27 cellular contexts compared by ENCODE assay signal in genomic region chr7:55969391-55969790, GRCh38. TPM values are rescaled to one million over a fixed set of nuclear protein-coding genes. Genes with fewer than 3 reads are reported as not detected.
DNase-seq lines count a peak whose midpoint lies in the region; ATAC-seq and TF ChIP-seq lines count a peak whose summit lies in the region.
"Had no signal": no experiment of that assay in that cellular context is flagged by ENCODE, and none has a peak within 500 bp of the region (broad histone marks: within the 10 kb centered on the region; RNA-seq: fewer than 3 reads in every experiment).

No MANE protein-coding gene starts in this region.

- H3K4me3 Mint-ChIP-seq in CD4-positive, CD25-positive, alpha-beta regulatory T cell, result peak overlapping the region in 2 of 4 donors; percentile 52 to 75
- peak overlapping the region in 3 of 8 donors; percentile 3 to 11 (median 3) for H3K4me3 Mint-ChIP-seq in CD4-positive, alpha-beta memory T cell
- no peak overlapping the region for H3K4me3 Mint-ChIP-seq in glutamatergic neuron (ENCODE audit: unreplicated experiment)
- H3K4me3 Mint-ChIP-seq: stimulated activated naive B cell treated with anti-CD40 and anti-IgM and Interleukin-4, amounts not matched to agents 10 μg/mL and 1 μg/mL and 100 μg/mL, for 72 hours had no signal

- CTCF ChIA-PET in CD4-positive, alpha-beta memory T cell (lab: Charles Lee; ENCODE audit: partially characterized antibody), result no interaction called here
- CTCF ChIA-PET in RWPE1 (lab: Yijun Ruan, JAX), result interaction anchor here (0.9 kb wide), 1 partner anchor 188 kb away, joined by 3 read pairs; no protein-coding TSS in a partner anchor

- H3K4me1 Mint-ChIP-seq in CD4-positive, CD25-positive, alpha-beta regulatory T cell, result peaks cover 6 to 55% (median 35%) of the 10 kb centered on the region in 4 donors
- H3K4me1 Mint-ChIP-seq in CD4-positive, alpha-beta memory T cell, result peaks cover 31 to 56% (median 40%) of the 10 kb centered on the region in 4 donors
- peaks cover 10% of the 10 kb centered on the region for H3K4me1 Mint-ChIP-seq in glutamatergic neuron (ENCODE audit: low read depth, unreplicated experiment)

- no peak for TF ChIP-seq POLR2A in Peyer's patch (IDR thresholded peaks at IDR 0.05)

- H3K4me1 ChIP-seq in CD4-positive, CD25-positive, alpha-beta regulatory T cell (ENCODE audit: control insufficient read depth, insufficient read depth, low read length, poor library complexity, severe bottlenecking), result peaks cover 6% of the 10 kb centered on the region
- peaks cover 11% of the 10 kb centered on the region for H3K4me1 ChIP-seq in CD4-positive, alpha-beta memory T cell (ENCODE audit: insufficient read depth, low read length)
- H3K4me1 ChIP-seq in Peyer's patch, result peaks cover 0 to 8% (median 0%) of the 10 kb centered on the region in 4 donors
- H3K4me1 ChIP-seq: SJCRH30 had no signal

- peaks cover 18% of the 10 kb centered on the region for H3K36me3 Mint-ChIP-seq in CD4-positive, CD25-positive, alpha-beta regulatory T cell
- H3K36me3 Mint-ChIP-seq in CD4-positive, alpha-beta memory T cell, result peaks cover 11 to 13% of the 10 kb centered on the region in 2 donors
- H3K36me3 Mint-ChIP-seq in glutamatergic neuron (ENCODE audit: unreplicated experiment), result peaks cover 7% of the 10 kb centered on the region

- POLR2A ChIA-PET in CD4-positive, alpha-beta memory T cell (lab: Charles Lee; ENCODE audit: partially characterized antibody), result no interaction called here
- POLR2A ChIA-PET in RWPE1 (lab: Yijun Ruan, JAX; ENCODE audit: low non-redundant PET), result no interaction called here

- H3K4me3 ChIP-seq in CD4-positive, CD25-positive, alpha-beta regulatory T cell (ENCODE audit: low read depth, low read length), result no peak overlapping the region
- H3K4me3 ChIP-seq in CD4-positive, alpha-beta memory T cell (ENCODE audit: low read length in 2 of 2), result no peak overlapping the region
- H3K4me3 ChIP-seq in Peyer's patch, result no peak overlapping the region
- H3K4me3 ChIP-seq: body of pancreas, esophagus muscularis mucosa, lower lobe of right lung, PC-9, SJCRH30, skin epidermis, upper lobe of right lung had no signal

- no peak for ATAC-seq in CD4-positive, CD25-positive, alpha-beta regulatory T cell (ENCODE audit: low read depth in 2 of 2)
- ATAC-seq: body of pancreas; lower lobe of right lung; naive thymus-derived CD8-positive, alpha-beta T cell; stimulated activated naive B cell treated with anti-CD40 and anti-IgM and Interleukin-4, amounts not matched to agents 10 μg/mL and 1 μg/mL and 100 μg/mL, for 72 hours; upper lobe of right lung had no signal

- no peaks in the 10 kb centered on the region for H3K9me3 ChIP-seq in CD4-positive, CD25-positive, alpha-beta regulatory T cell (ENCODE audit: control insufficient read depth in 2 of 2, low read length in 2 of 2)
- no peaks in the 10 kb centered on the region for H3K9me3 ChIP-seq in CD4-positive, alpha-beta memory T cell (ENCODE audit: control insufficient read depth in 1 of 2, low read length in 2 of 2)
- H3K9me3 ChIP-seq in Peyer's patch, result no peaks in the 10 kb centered on the region
- H3K9me3 ChIP-seq: body of pancreas, esophagus muscularis mucosa, lower lobe of right lung, SJCRH30, upper lobe of right lung had no signal

- TF ChIP-seq CTCF in RWPE1 (conservative IDR thresholded peaks at IDR 0.05; ENCODE audit: low read depth) (no peak), glutamatergic neuron (IDR thresholded peaks at IDR 0.05; ENCODE audit: partially characterized antibody, unreplicated experiment) (no peak), Peyer's patch (IDR thresholded peaks at IDR 0.05) (no peak)

- H3K27me3 Mint-ChIP-seq in CD4-positive, CD25-positive, alpha-beta regulatory T cell, result no peaks in the 10 kb centered on the region
- no peaks in the 10 kb centered on the region for H3K27me3 Mint-ChIP-seq in CD4-positive, alpha-beta memory T cell
- H3K27me3 Mint-ChIP-seq in glutamatergic neuron (ENCODE audit: unreplicated experiment), result peaks cover 12% of the 10 kb centered on the region
- H3K27me3 Mint-ChIP-seq: naive thymus-derived CD8-positive, alpha-beta T cell; stimulated activated naive B cell treated with anti-CD40 and anti-IgM and Interleukin-4, amounts not matched to agents 10 μg/mL and 1 μg/mL and 100 μg/mL, for 72 hours had no signal

- DNase-seq in CD4-positive, CD25-positive, alpha-beta regulatory T cell, result no peak
- DNase-seq in CD4-positive, alpha-beta memory T cell, result no peak
- DNase-seq in RWPE1 (ENCODE audit: low spot score) (no peak), glutamatergic neuron (no peak), glomerular visceral epithelial cell (ENCODE audit: extremely low spot score) (no peak), Peyer's patch (no peak), NCI-H524 (lab: John Stamatoyannopoulos, UW) (no peak)
- DNase-seq: activated CD4-positive, alpha-beta T cell treated with anti-CD3 and anti-CD28 coated beads for 4 hours; activated CD8-positive, alpha-beta memory T cell treated with anti-CD3 and anti-CD28 coated beads for 24 hours; activated gamma-delta T cell; body of pancreas; dermis blood vessel endothelial cell; foreskin fibroblast; kidney glomerular epithelial cell; lower lobe of right lung; naive thymus-derived CD8-positive, alpha-beta T cell; NCI-H524 treated with DMSO at 0.1 percent for 48 hours; NK-92 treated with Interleukin-12 subunit alpha and Interleukin-12 subunit beta, amount 100 ng/mL, for 24 hours; PC-9; SJCRH30; stimulated activated naive B cell treated with anti-CD40 and anti-IgM and Interleukin-4, amounts not matched to agents 10 μg/mL and 1 μg/mL and 100 μg/mL, for 72 hours; T1000; upper lobe of right lung had no signal

- H3K9me3 Mint-ChIP-seq in CD4-positive, CD25-positive, alpha-beta regulatory T cell, result no peaks in the 10 kb centered on the region
- peaks cover 0 to 2% (median 0%) of the 10 kb centered on the region in 8 donors for H3K9me3 Mint-ChIP-seq in CD4-positive, alpha-beta memory T cell
- peaks cover 2% of the 10 kb centered on the region for H3K9me3 Mint-ChIP-seq in glutamatergic neuron (ENCODE audit: unreplicated experiment)
- H3K9me3 Mint-ChIP-seq: naive thymus-derived CD8-positive, alpha-beta T cell; stimulated activated naive B cell treated with anti-CD40 and anti-IgM and Interleukin-4, amounts not matched to agents 10 μg/mL and 1 μg/mL and 100 μg/mL, for 72 hours had no signal

- H3K27ac Mint-ChIP-seq in CD4-positive, CD25-positive, alpha-beta regulatory T cell, result peak overlapping the region in 2 of 3 donors; percentile 11 to 87
- peak overlapping the region in 4 of 7 donors; percentile 41 to 69 (median 54) for H3K27ac Mint-ChIP-seq in CD4-positive, alpha-beta memory T cell
- peak overlapping the region; percentile 14 for H3K27ac Mint-ChIP-seq in glutamatergic neuron (ENCODE audit: unreplicated experiment)
- H3K27ac Mint-ChIP-seq: stimulated activated naive B cell treated with anti-CD40 and anti-IgM and Interleukin-4, amounts not matched to agents 10 μg/mL and 1 μg/mL and 100 μg/mL, for 72 hours had no signal

- H3K36me3 ChIP-seq in CD4-positive, CD25-positive, alpha-beta regulatory T cell (ENCODE audit: control insufficient read depth, insufficient read depth, low read length), result peaks cover 5% of the 10 kb centered on the region
- no peaks in the 10 kb centered on the region for H3K36me3 ChIP-seq in CD4-positive, alpha-beta memory T cell (ENCODE audit: insufficient read depth, low read length)
- peaks cover 0 to 6% (median 0%) of the 10 kb centered on the region in 3 donors for H3K36me3 ChIP-seq in Peyer's patch
- H3K36me3 ChIP-seq: upper lobe of right lung had no signal

- intact Hi-C loops in CD4-positive, alpha-beta memory T cell (cut with micrococcal nuclease), result loop anchor here (5.0 to 10.0 kb wide), 2 partner anchors 82 to 505 kb away; partner anchors contain the start of gene ZNF713

- no peak overlapping the region for H3K27ac ChIP-seq in CD4-positive, CD25-positive, alpha-beta regulatory T cell (ENCODE audit: insufficient read depth, low read length, poor library complexity, severe bottlenecking)
- H3K27ac ChIP-seq in CD4-positive, alpha-beta memory T cell (ENCODE audit: low read depth, low read length), result no peak overlapping the region
- peak overlapping the region; percentile 99 for H3K27ac ChIP-seq in RWPE1
- H3K27ac ChIP-seq in Peyer's patch, result no peak overlapping the region
- H3K27ac ChIP-seq: body of pancreas, C4-2B, esophagus muscularis mucosa, lower lobe of right lung, PC-9, SJCRH30, skin epidermis, upper lobe of right lung, VCaP had no signal

- H3K27me3 ChIP-seq in CD4-positive, CD25-positive, alpha-beta regulatory T cell (ENCODE audit: control insufficient read depth, insufficient read depth, low read length), result no peaks in the 10 kb centered on the region
- H3K27me3 ChIP-seq in CD4-positive, alpha-beta memory T cell (ENCODE audit: insufficient read depth, low read length), result no peaks in the 10 kb centered on the region
- no peaks in the 10 kb centered on the region for H3K27me3 ChIP-seq in Peyer's patch
- H3K27me3 ChIP-seq: body of pancreas, esophagus muscularis mucosa, SJCRH30, upper lobe of right lung had no signal

RNA-seq across cellular contexts. Expression of gene NIPSNAP2, which starts 5.0 kb away (rescaled TPM):
- 34.8 TPM for total RNA-seq in CD4-positive, CD25-positive, alpha-beta regulatory T cell
- 10 to 100 TPM; 44.5 to 52.9 (median 47.4) TPM for polyA plus RNA-seq in CD4-positive, CD25-positive, alpha-beta regulatory T cell
- 10 to 100 TPM; 29.0 to 33.3 TPM for total RNA-seq in CD4-positive, alpha-beta memory T cell
- 10 to 100 TPM; 43.0 to 94.3 TPM for polyA plus RNA-seq in CD4-positive, alpha-beta memory T cell
- total RNA-seq in glutamatergic neuron (ENCODE audit: unreplicated experiment) (39.6 TPM), Peyer's patch (10 to 100 TPM; 37.5 to 87.5 (median 54.2) TPM)

RNA-seq across cellular contexts. Expression of gene MRPS17, which starts 17.7 kb away (rescaled TPM):
- 7.0 TPM for total RNA-seq in CD4-positive, CD25-positive, alpha-beta regulatory T cell
- 10 to 100 TPM; 16.7 to 20.2 (median 18.1) TPM for polyA plus RNA-seq in CD4-positive, CD25-positive, alpha-beta regulatory T cell
- 10 to 100 TPM; 11.5 to 13.2 TPM for total RNA-seq in CD4-positive, alpha-beta memory T cell
- polyA plus RNA-seq in CD4-positive, alpha-beta memory T cell, result 10 to 100 TPM; 15.1 to 17.8 TPM
- 13.4 TPM for total RNA-seq in glutamatergic neuron (ENCODE audit: unreplicated experiment)
- total RNA-seq in Peyer's patch, result 1 to 10 TPM; 4.4 to 10.0 (median 7.3) TPM
